23 cellular contexts compared by ENCODE assay signal in the genomic region with DNA sequence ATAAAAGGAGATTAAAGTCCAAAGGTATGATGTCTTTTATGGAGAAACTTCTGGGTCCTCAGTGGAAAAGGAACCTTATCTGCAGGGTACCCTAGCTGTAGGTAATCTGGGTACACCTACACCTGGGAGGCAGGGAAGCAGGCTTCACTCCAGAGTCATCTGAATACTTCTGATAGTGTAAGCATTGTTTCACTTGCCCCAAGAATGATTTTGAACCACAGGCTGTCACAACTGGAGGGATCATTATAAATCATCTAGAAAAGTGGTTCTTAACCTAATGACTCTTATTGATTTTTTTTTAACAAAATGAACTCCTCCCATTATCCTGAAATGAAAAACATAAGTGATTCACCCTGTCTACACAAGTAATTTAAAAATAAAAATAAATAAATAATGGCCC.
"Had no signal": no experiment of that assay in that cellular context is flagged by ENCODE, and none has a peak within 500 bp of the region (broad histone marks: within the 10 kb centered on the region; RNA-seq: fewer than 3 reads in every experiment).

No MANE protein-coding gene starts in this region.

- H3K9me3 ChIP-seq: esophagus muscularis mucosa, gastroesophageal sphincter, psoas muscle, right lobe of liver, testis, tibial nerve, upper lobe of right lung, vagina had no signal

- H3K27ac Mint-ChIP-seq: nephron progenitor cell; stimulated activated naive B cell treated with anti-CD40 and anti-IgM and Interleukin-4, amounts not matched to agents 10 μg/mL and 1 μg/mL and 100 μg/mL, for 72 hours; stimulated activated naive CD8-positive, alpha-beta T cell treated with anti-CD3 and anti-CD28 coated beads, Interleukin-15, amount 100 ng/mL, for 72 hours had no signal

- DNase-seq: dorsolateral prefrontal cortex; effector memory CD4-positive, alpha-beta T cell; glutamatergic neuron; islet precursor cell; mammary epithelial cell; naive thymus-derived CD4-positive, alpha-beta T cell; nephron progenitor cell; psoas muscle; retina; right lobe of liver; stimulated activated CD4-positive, alpha-beta T cell treated with anti-CD3 and anti-CD28 coated beads, Interleukin-2, amount 100 ng/mL, for 24 hours; stimulated activated CD4-positive, alpha-beta T cell treated with anti-CD3 and anti-CD28 coated beads, Interleukin-4, amount 100 ng/mL, for 4 hours; stimulated activated naive B cell treated with anti-CD40 and anti-IgM and Interleukin-4, amounts not matched to agents 10 μg/mL and 1 μg/mL and 100 μg/mL, for 72 hours; stimulated activated naive CD8-positive, alpha-beta T cell treated with anti-CD3 and anti-CD28 coated beads, Interleukin-15, amount 100 ng/mL, for 72 hours; testis; upper lobe of right lung had no signal

- H3K4me1 ChIP-seq: esophagus muscularis mucosa, gastroesophageal sphincter, psoas muscle, right lobe of liver, testis, tibial nerve, upper lobe of right lung, vagina had no signal

- FAIRE-seq: endometrium had no signal

- H3K27me3 ChIP-seq: esophagus muscularis mucosa, gastroesophageal sphincter, right lobe of liver, testis, upper lobe of right lung, vagina had no signal

- ATAC-seq: gastroesophageal sphincter; left lobe of liver; naive thymus-derived CD4-positive, alpha-beta T cell; psoas muscle; right lobe of liver; stimulated activated naive B cell treated with anti-CD40 and anti-IgM and Interleukin-4, amounts not matched to agents 10 μg/mL and 1 μg/mL and 100 μg/mL, for 72 hours; stimulated activated naive CD8-positive, alpha-beta T cell treated with anti-CD3 and anti-CD28 coated beads, Interleukin-15, amount 100 ng/mL, for 72 hours; upper lobe of right lung had no signal

- H3K27me3 Mint-ChIP-seq: stimulated activated naive CD8-positive, alpha-beta T cell treated with anti-CD3 and anti-CD28 coated beads, Interleukin-15, amount 100 ng/mL, for 72 hours had no signal

- H3K27ac ChIP-seq: dorsolateral prefrontal cortex, epithelial cell of prostate, esophagus muscularis mucosa, gastroesophageal sphincter, psoas muscle, right lobe of liver, testis, tibial nerve, upper lobe of right lung, vagina had no signal

- H3K36me3 Mint-ChIP-seq: stimulated activated naive B cell treated with anti-CD40 and anti-IgM and Interleukin-4, amounts not matched to agents 10 μg/mL and 1 μg/mL and 100 μg/mL, for 72 hours had no signal

- H3K36me3 ChIP-seq: esophagus muscularis mucosa, gastroesophageal sphincter, right lobe of liver, tibial nerve, upper lobe of right lung, vagina had no signal

- H3K4me3 ChIP-seq: dorsolateral prefrontal cortex, esophagus muscularis mucosa, gastroesophageal sphincter, psoas muscle, right lobe of liver, testis, tibial nerve, upper lobe of right lung, vagina had no signal

- H3K4me1 Mint-ChIP-seq: nephron progenitor cell had no signal

- H3K4me3 Mint-ChIP-seq: naive thymus-derived CD4-positive, alpha-beta T cell; nephron progenitor cell; stimulated activated naive B cell treated with anti-CD40 and anti-IgM and Interleukin-4, amounts not matched to agents 10 μg/mL and 1 μg/mL and 100 μg/mL, for 72 hours; stimulated activated naive CD8-positive, alpha-beta T cell treated with anti-CD3 and anti-CD28 coated beads, Interleukin-15, amount 100 ng/mL, for 72 hours had no signal

- H3K9me3 Mint-ChIP-seq: naive thymus-derived CD4-positive, alpha-beta T cell; nephron progenitor cell; stimulated activated naive B cell treated with anti-CD40 and anti-IgM and Interleukin-4, amounts not matched to agents 10 μg/mL and 1 μg/mL and 100 μg/mL, for 72 hours; stimulated activated naive CD8-positive, alpha-beta T cell treated with anti-CD3 and anti-CD28 coated beads, Interleukin-15, amount 100 ng/mL, for 72 hours had no signal
